34 cellular contexts compared by ENCODE assay signal in genomic region chr19:38158730-38159129, GRCh38.
"Had no signal": no experiment of that assay in that cellular context is flagged by ENCODE, and none has a peak within 500 bp of the region (broad histone marks: within the 10 kb centered on the region; RNA-seq: fewer than 3 reads in every experiment).

No MANE protein-coding gene starts in this region.

- H3K4me2 ChIP-seq: PC-9 had no signal

- H3K4me3 Mint-ChIP-seq: activated CD4-positive, alpha-beta memory T cell treated with anti-CD3 and anti-CD28 coated beads, Interleukin-2, amount 10 ng/mL, durations not matched to agents 7 days and 5 days; activated naive CD4-positive, alpha-beta T cell treated with anti-CD3 and anti-CD28 coated beads, Interleukin-2, amount 50 U/mL, for 24 hours; activated naive CD8-positive, alpha-beta T cell treated with anti-CD3 and anti-CD28 coated beads, Interleukin-2, amount 10 ng/mL, durations not matched to agents 7 days and 5 days; activated T-cell treated with anti-CD3 and anti-CD28 coated beads, Interleukin-2, amount 50 U/mL, for 24 hours had no signal

- H3K27ac Mint-ChIP-seq: activated CD4-positive, alpha-beta memory T cell treated with anti-CD3 and anti-CD28 coated beads, Interleukin-2, amount 10 ng/mL, durations not matched to agents 7 days and 5 days; activated naive CD4-positive, alpha-beta T cell treated with anti-CD3 and anti-CD28 coated beads, Interleukin-2, amount 50 U/mL, for 24 hours; activated naive CD8-positive, alpha-beta T cell treated with anti-CD3 and anti-CD28 coated beads, Interleukin-2, amount 10 ng/mL, durations not matched to agents 7 days and 5 days; activated T-cell treated with anti-CD3 and anti-CD28 coated beads, Interleukin-2, amount 50 U/mL, for 24 hours; activated T-helper 2 cell treated with anti-CD3 and anti-CD28 coated beads, Interferon-gamma antibody, Interleukin-2, Interleukin-4, amounts not matched to agents 10 μg/mL and 5 μg/mL and 100 μg/mL, durations not matched to agents 14 hours and 24 hours and 36 hours had no signal

- H2AFZ ChIP-seq: PC-9 had no signal

- H3K9me3 Mint-ChIP-seq: activated naive CD4-positive, alpha-beta T cell treated with anti-CD3 and anti-CD28 coated beads, Interleukin-2, amount 50 U/mL, for 24 hours had no signal

- H3K4me3 ChIP-seq: ascending aorta, cardiac muscle cell, MG63, PC-9 had no signal

- H3K27me3 Mint-ChIP-seq: activated CD4-positive, alpha-beta memory T cell treated with anti-CD3 and anti-CD28 coated beads, Interleukin-2, amount 10 ng/mL, durations not matched to agents 7 days and 5 days; activated naive CD4-positive, alpha-beta T cell treated with anti-CD3 and anti-CD28 coated beads, Interleukin-2, amount 50 U/mL, for 24 hours; activated naive CD8-positive, alpha-beta T cell treated with anti-CD3 and anti-CD28 coated beads, Interleukin-2, amount 10 ng/mL, durations not matched to agents 7 days and 5 days; activated T-cell treated with anti-CD3 and anti-CD28 coated beads, Interleukin-2, amount 50 U/mL, for 24 hours had no signal

- H3K4me1 ChIP-seq: ascending aorta had no signal

- H3K27ac ChIP-seq: ascending aorta, cardiac muscle cell, PC-9, WERI-Rb-1 had no signal

- DNase-seq: activated CD4-positive, alpha-beta memory T cell treated with anti-CD3 and anti-CD28 coated beads, Interleukin-2, amount 10 ng/mL, durations not matched to agents 7 days and 5 days; activated CD4-positive, alpha-beta T cell treated with anti-CD3 and anti-CD28 coated beads for 1 hour; activated CD4-positive, alpha-beta T cell treated with anti-CD3 and anti-CD28 coated beads for 48 hours; activated CD4-positive, CD25-positive, alpha-beta regulatory T cell; activated gamma-delta T cell; activated naive CD4-positive, alpha-beta T cell treated with Interleukin-2 at 50 U/mL for 16 hours; activated naive CD8-positive, alpha-beta T cell treated with anti-CD3 and anti-CD28 coated beads, Interleukin-2, amount 10 ng/mL, durations not matched to agents 7 days and 5 days; activated T-cell treated with anti-CD3 and anti-CD28 coated beads, Interleukin-2, amount 50 U/mL, for 24 hours; amygdala; Kasumi-1; KG1; MG63; NCI-H1048; NCI-H1105 treated with DMSO at 0.1 percent for 48 hours; NCI-H1436; NCI-H1694; NCI-H1930; NCI-H2081 treated with DMSO at 0.1 percent for 48 hours; NCI-H226; NCI-H446 treated with DMSO at 0.1 percent for 48 hours; NCI-H524; NCI-H69; NCI-H82; PC-9; Right ventricle myocardium superior; SW 1271; T-helper 1 cell; T-helper 2 cell; T-helper 9 cell; WERI-Rb-1 had no signal

- H3K27me3 ChIP-seq: ascending aorta, cardiac muscle cell, MG63 had no signal

- H3K4me1 Mint-ChIP-seq: activated CD4-positive, alpha-beta memory T cell treated with anti-CD3 and anti-CD28 coated beads, Interleukin-2, amount 10 ng/mL, durations not matched to agents 7 days and 5 days; activated naive CD4-positive, alpha-beta T cell treated with anti-CD3 and anti-CD28 coated beads, Interleukin-2, amount 50 U/mL, for 24 hours had no signal
